In the genomic region with DNA sequence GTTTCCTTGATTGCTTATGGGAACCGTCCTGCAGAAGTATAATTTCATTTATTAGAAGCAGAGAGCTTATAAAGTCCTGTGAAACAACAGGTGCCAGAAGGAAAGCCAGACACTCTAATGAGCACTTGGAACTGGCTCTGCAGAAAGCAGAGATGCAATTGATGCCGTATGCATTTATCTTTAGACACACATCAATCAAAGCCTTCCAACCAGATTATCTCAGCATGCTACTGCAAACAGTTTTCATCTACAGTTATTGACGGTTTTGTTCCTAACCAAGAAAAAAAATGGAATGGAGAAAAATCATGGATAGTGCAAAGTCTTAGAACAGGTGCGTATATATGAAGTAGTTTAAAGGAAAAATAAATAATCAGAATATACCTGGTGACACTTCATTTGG, we compare ENCODE assay signal across 14 cellular contexts.
A peak's percentile ranks its signal among the peaks of the same experiment; 100 is the strongest.
DNase-seq lines count a peak whose midpoint lies in the region; TF ChIP-seq lines count a peak whose summit lies in the region.
"Had no signal": no experiment of that assay in that cellular context is flagged by ENCODE, and none has a peak within 500 bp of the region (broad histone marks: within the 10 kb centered on the region; RNA-seq: fewer than 3 reads in every experiment).

No MANE protein-coding gene starts in this region.

- H3K4me3 ChIP-seq in Loucy (ENCODE audit: low read length, poor library complexity, severe bottlenecking) (no peak overlapping the region), neural cell (ENCODE audit: low read length) (no peak overlapping the region), suprapubic skin (no peak overlapping the region), lower leg skin (ENCODE audit: low read depth, poor library complexity, severe bottlenecking) (no peak overlapping the region)
- H3K4me3 ChIP-seq: HAP-1 had no signal

- H3K9me3 ChIP-seq in Loucy (ENCODE audit: insufficient read depth, low read depth, low read length) (peaks cover 9% of the 10 kb centered on the region), neural cell (ENCODE audit: low read length) (no peaks in the 10 kb centered on the region), suprapubic skin (no peaks in the 10 kb centered on the region)
- H3K9me3 ChIP-seq: HAP-1 had no signal

- no peaks in the 10 kb centered on the region for H4K20me1 ChIP-seq in Loucy (ENCODE audit: insufficient read depth, low read length, poor library complexity, severe bottlenecking)
- H4K20me1 ChIP-seq in neural cell (ENCODE audit: insufficient read depth): no peaks in the 10 kb centered on the region

- peak; percentile 5 for DNase-seq in COR-L47 (lab: John Stamatoyannopoulos, UW)
- DNase-seq in NCI-H748 (lab: John Stamatoyannopoulos, UW; ENCODE audit: unreplicated experiment): peak; percentile 73
- DNase-seq in NCI-H2227 (lab: John Stamatoyannopoulos, UW; ENCODE audit: unreplicated experiment): no peak
- DNase-seq in suprapubic skin (ENCODE audit: low spot score in 2 of 2): no peak
- no peak for DNase-seq in lower leg skin (ENCODE audit: low spot score in 2 of 2)
- DNase-seq: C1 segment of cervical spinal cord; CD4-positive, alpha-beta T cell; DMS153; DMS79 treated with DMSO at 0.1 percent for 48 hours; EL had no signal

- H3K9ac ChIP-seq in Loucy (ENCODE audit: low read depth, low read length, poor library complexity, severe bottlenecking): peak overlapping the region; percentile 3
- no peak overlapping the region for H3K9ac ChIP-seq in neural cell (ENCODE audit: low read length)
- H3K9ac ChIP-seq: KMS-11 had no signal

- no peak overlapping the region for H3K27ac ChIP-seq in neural cell (ENCODE audit: low read length)
- no peak overlapping the region for H3K27ac ChIP-seq in suprapubic skin
- H3K27ac ChIP-seq: KMS-11 had no signal

- 88% methylated on average over 4 of the region's 4 CpGs for WGBS in suprapubic skin
- WGBS in lower leg skin, 2 donors: 86 to 87% methylated on average over 4 of the region's 4 CpGs

- no peaks in the 10 kb centered on the region for H3K9me2 ChIP-seq in Loucy (replicated peaks; ENCODE audit: low read depth, low read length)
- no peaks in the 10 kb centered on the region for H3K9me2 ChIP-seq in neural cell (ENCODE audit: insufficient read depth, low read length)

- H3K4me2 ChIP-seq in Loucy (ENCODE audit: low read depth, low read length, poor library complexity, severe bottlenecking) (no peak overlapping the region), neural cell (ENCODE audit: low read length) (no peak overlapping the region)
- H3K4me2 ChIP-seq: KMS-11 had no signal

- no peaks in the 10 kb centered on the region for H3F3A ChIP-seq in Loucy (ENCODE audit: low read depth)
- no peaks in the 10 kb centered on the region for H3F3A ChIP-seq in neural cell (ENCODE audit: insufficient read depth, low read length, poor library complexity, severe bottlenecking)

- intact Hi-C loops in lower leg skin (cut with DNase I; ENCODE audit: low total_unique reads): no loop called here

- no peak for TF ChIP-seq RAD21 in neural cell (conservative IDR thresholded peaks at IDR 0.05)

- peak; percentile 92 for TF ChIP-seq EP300 in neural cell (conservative IDR thresholded peaks at IDR 0.05; ENCODE audit: poor library complexity, severe bottlenecking)
- TF ChIP-seq EP300 in suprapubic skin (IDR thresholded peaks at IDR 0.05): no peak

- TF ChIP-seq CTCF in Loucy (conservative IDR thresholded peaks at IDR 0.05; ENCODE audit: low read length): no peak
- no peak for TF ChIP-seq CTCF in neural cell (IDR thresholded peaks at IDR 0.05; ENCODE audit: poor library complexity, severe bottlenecking)
- no peak for TF ChIP-seq CTCF in suprapubic skin (IDR thresholded peaks at IDR 0.05)
- TF ChIP-seq CTCF in lower leg skin (IDR thresholded peaks at IDR 0.05): no peak

- TF ChIP-seq POLR2A in suprapubic skin (IDR thresholded peaks at IDR 0.05): no peak
- no peak for TF ChIP-seq POLR2A in lower leg skin (IDR thresholded peaks at IDR 0.05)

- no peaks in the 10 kb centered on the region for H3K79me2 ChIP-seq in Loucy (ENCODE audit: insufficient read depth, low read length)
- no peaks in the 10 kb centered on the region for H3K79me2 ChIP-seq in neural cell (replicated peaks; ENCODE audit: insufficient read depth, low read length)

- 0 out of 2 replicates have a peak overlapping the region, but pooled peaks have one; percentile 44 for H2AFZ ChIP-seq in Loucy (ENCODE audit: low read length)
- no peak overlapping the region for H2AFZ ChIP-seq in neural cell (ENCODE audit: low read depth, low read length)

- H3K4me1 ChIP-seq in Loucy (ENCODE audit: insufficient read depth, low read length, poor library complexity, severe bottlenecking) (peaks cover 12% of the 10 kb centered on the region), suprapubic skin (no peaks in the 10 kb centered on the region)
- H3K4me1 ChIP-seq: HAP-1 had no signal

- no peaks in the 10 kb centered on the region for H3K36me3 ChIP-seq in Loucy (ENCODE audit: insufficient read depth, low read length)
- H3K36me3 ChIP-seq in neural cell (ENCODE audit: insufficient read depth, low read length): no peaks in the 10 kb centered on the region
- H3K36me3 ChIP-seq in suprapubic skin: no peaks in the 10 kb centered on the region
- H3K36me3 ChIP-seq: HAP-1 had no signal

- H3K27me3 ChIP-seq in Loucy (ENCODE audit: insufficient read depth, low read length, poor library complexity, severe bottlenecking) (no peaks in the 10 kb centered on the region), neural cell (ENCODE audit: insufficient read depth, low read depth, low read length) (no peaks in the 10 kb centered on the region), suprapubic skin (no peaks in the 10 kb centered on the region)

TF ChIP-seq in neural cell, 6 proteins besides CTCF, POLR2A, EP300 and RAD21:
- TF ChIP-seq, protein P1, sequence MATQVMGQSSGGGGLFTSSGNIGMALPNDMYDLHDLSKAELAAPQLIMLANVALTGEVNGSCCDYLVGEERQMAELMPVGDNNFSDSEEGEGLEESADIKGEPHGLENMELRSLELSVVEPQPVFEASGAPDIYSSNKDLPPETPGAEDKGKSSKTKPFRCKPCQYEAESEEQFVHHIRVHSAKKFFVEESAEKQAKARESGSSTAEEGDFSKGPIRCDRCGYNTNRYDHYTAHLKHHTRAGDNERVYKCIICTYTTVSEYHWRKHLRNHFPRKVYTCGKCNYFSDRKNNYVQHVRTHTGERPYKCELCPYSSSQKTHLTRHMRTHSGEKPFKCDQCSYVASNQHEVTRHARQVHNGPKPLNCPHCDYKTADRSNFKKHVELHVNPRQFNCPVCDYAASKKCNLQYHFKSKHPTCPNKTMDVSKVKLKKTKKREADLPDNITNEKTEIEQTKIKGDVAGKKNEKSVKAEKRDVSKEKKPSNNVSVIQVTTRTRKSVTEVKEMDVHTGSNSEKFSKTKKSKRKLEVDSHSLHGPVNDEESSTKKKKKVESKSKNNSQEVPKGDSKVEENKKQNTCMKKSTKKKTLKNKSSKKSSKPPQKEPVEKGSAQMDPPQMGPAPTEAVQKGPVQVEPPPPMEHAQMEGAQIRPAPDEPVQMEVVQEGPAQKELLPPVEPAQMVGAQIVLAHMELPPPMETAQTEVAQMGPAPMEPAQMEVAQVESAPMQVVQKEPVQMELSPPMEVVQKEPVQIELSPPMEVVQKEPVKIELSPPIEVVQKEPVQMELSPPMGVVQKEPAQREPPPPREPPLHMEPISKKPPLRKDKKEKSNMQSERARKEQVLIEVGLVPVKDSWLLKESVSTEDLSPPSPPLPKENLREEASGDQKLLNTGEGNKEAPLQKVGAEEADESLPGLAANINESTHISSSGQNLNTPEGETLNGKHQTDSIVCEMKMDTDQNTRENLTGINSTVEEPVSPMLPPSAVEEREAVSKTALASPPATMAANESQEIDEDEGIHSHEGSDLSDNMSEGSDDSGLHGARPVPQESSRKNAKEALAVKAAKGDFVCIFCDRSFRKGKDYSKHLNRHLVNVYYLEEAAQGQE (IDR thresholded peaks at IDR 0.05; ENCODE audit: borderline replicate concordance): no peak
- TF ChIP-seq MXI1 (conservative IDR thresholded peaks at IDR 0.05; ENCODE audit: poor library complexity, severe bottlenecking) (no peak), POLR2AphosphoS5 (IDR thresholded peaks at IDR 0.05) (peak; percentile 92), EZH2 (IDR thresholded peaks at IDR 0.05; ENCODE audit: borderline replicate concordance, insufficient read depth, low read length, poor library complexity, severe bottlenecking) (no peak), TAF1 (IDR thresholded peaks at IDR 0.05; ENCODE audit: low read depth) (no peak)

Comparison
In these comparisons a context has a peak if more than half of its experiments do, and no peak if none do; other contexts are left out.
1. DNase-seq: peak in COR-L47 (single experiment) and NCI-H748 (single experiment); none in NCI-H2227 (single experiment), suprapubic skin (0 of 2) and lower leg skin (0 of 2).